ENCODE assay signal across 22 cellular contexts in the genomic region with DNA sequence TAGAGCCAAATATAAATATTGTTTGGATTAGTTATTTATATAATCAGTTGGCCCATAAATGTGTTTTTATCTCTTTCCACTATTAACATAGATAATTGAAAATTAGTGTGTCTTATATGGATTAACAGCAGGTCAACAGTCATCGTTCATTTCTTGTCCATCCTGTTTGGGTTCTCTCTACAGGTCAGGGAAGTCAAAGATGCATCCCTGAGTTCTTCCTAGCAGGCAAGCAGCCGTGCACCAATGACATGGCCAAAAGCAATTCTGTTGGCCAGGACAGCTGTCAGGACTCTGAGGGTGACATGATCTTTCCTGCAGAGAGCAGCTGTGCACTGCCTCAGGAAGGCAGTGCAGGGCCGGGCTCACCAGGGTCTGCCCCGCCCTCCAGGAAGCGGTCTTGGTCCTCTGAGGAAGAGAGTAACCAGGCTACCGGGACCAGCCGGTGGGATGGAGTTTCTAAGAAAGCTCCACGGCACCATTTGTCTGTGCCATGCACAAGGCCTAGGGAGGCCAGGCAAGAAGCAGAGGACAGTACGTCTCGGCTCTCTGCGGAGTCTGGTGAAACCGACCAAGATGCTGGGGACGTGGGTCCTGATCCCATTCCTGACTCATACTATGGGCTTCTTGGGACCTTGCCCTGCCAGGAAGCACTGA. TPM values are rescaled to one million over a fixed set of nuclear protein-coding genes. Genes with fewer than 3 reads are reported as not detected.
DNase-seq lines count a peak whose midpoint lies in the region; ATAC-seq and TF ChIP-seq lines count a peak whose summit lies in the region.
"Had no signal": no experiment of that assay in that cellular context is flagged by ENCODE, and none has a peak within 500 bp of the region (broad histone marks: within the 10 kb centered on the region; RNA-seq: fewer than 3 reads in every experiment).

No MANE protein-coding gene starts in this region.

- no peak for TF ChIP-seq CTCF in esophagus squamous epithelium (IDR thresholded peaks at IDR 0.05)
- no peak for TF ChIP-seq CTCF in liver (IDR thresholded peaks at IDR 0.05; ENCODE audit: low read depth, low read length, missing input control)
- TF ChIP-seq CTCF in spleen (IDR thresholded peaks at IDR 0.05 in 8 of 11, conservative IDR thresholded peaks at IDR 0.05 in 3 of 11), result no peak

- H3K27me3 ChIP-seq in esophagus squamous epithelium (no peaks in the 10 kb centered on the region), liver (ENCODE audit: control insufficient read depth in 4 of 4, insufficient read depth in 4 of 4, low read length in 3 of 4) (no peaks in the 10 kb centered on the region), spleen (replicated peaks in 1 of 7) (no peaks in the 10 kb centered on the region)
- H3K27me3 ChIP-seq: pancreas, testis had no signal

- TF ChIP-seq POLR2A in esophagus squamous epithelium (IDR thresholded peaks at IDR 0.05), result no peak
- TF ChIP-seq POLR2A in spleen (IDR thresholded peaks at IDR 0.05), result no peak

- no peak overlapping the region for H3K9ac ChIP-seq in liver (ENCODE audit: low read depth in 1 of 2, low read length in 2 of 2)

- H3K9me3 ChIP-seq in esophagus squamous epithelium (no peaks in the 10 kb centered on the region), liver (ENCODE audit: control insufficient read depth in 4 of 4, low read length in 3 of 4) (no peaks in the 10 kb centered on the region), spleen (no peaks in the 10 kb centered on the region)
- H3K9me3 ChIP-seq: pancreas, testis had no signal

- intact Hi-C loops in esophagus squamous epithelium (cut with DNase I), result no loop called here
- intact Hi-C loops in spleen (cut with DNase I; ENCODE audit: low total_unique reads), result no loop called here

- H3K4me1 ChIP-seq in esophagus squamous epithelium (peaks cover 0 to 15% (median 3%) of the 10 kb centered on the region in 3 donors), liver (ENCODE audit: control insufficient read depth in 4 of 4, insufficient read depth in 4 of 4, low read length in 3 of 4) (peaks cover 0 to 4% (median 3%) of the 10 kb centered on the region in 4 donors), spleen (peaks cover 0 to 33% (median 14%) of the 10 kb centered on the region in 6 donors)
- H3K4me1 ChIP-seq: pancreas, testis had no signal

- H3K36me3 ChIP-seq in esophagus squamous epithelium (peaks cover 14 to 75% (median 20%) of the 10 kb centered on the region in 3 donors), liver (ENCODE audit: control insufficient read depth in 4 of 4, insufficient read depth in 3 of 4, low read depth in 1 of 4, low read length in 3 of 4) (peaks cover 9 to 35% (median 26%) of the 10 kb centered on the region in 4 donors), spleen (peaks cover 8 to 76% (median 39%) of the 10 kb centered on the region in 6 donors)

- DNase-seq in DMS 273 (lab: John Stamatoyannopoulos, UW; ENCODE audit: unreplicated experiment) (peak; percentile 3), DMS 273 treated with DMSO at 0.1 percent for 48 hours (lab: John Stamatoyannopoulos, UW) (no peak), esophagus squamous epithelium (lab: John Stamatoyannopoulos, UW) (no peak), spleen (peak; percentile 78), HuH-7 (ENCODE audit: low spot score) (no peak), NCI-H1105 (lab: John Stamatoyannopoulos, UW) (no peak)
- DNase-seq: activated gamma-delta T cell; amniotic stem cell; cerebellar nuclear complex; endodermal cell; Kasumi-1; NCI-H1417; NCI-H748 treated with DMSO at 0.1 percent for 48 hours; pancreas; PC-9; stimulated activated CD4-positive, alpha-beta T cell treated with anti-CD3 and anti-CD28 coated beads, Interleukin-4, amount 100 ng/mL, for 4 hours; T-helper 9 cell; testis had no signal

- H3K4me3 ChIP-seq in esophagus squamous epithelium (no peak overlapping the region), liver (ENCODE audit: low read depth in 1 of 3, low read length in 3 of 3) (no peak overlapping the region), spleen (no peak overlapping the region)
- H3K4me3 ChIP-seq: pancreas, PC-9, smooth muscle cell, testis had no signal

- TF ChIP-seq RAD21 in liver (IDR thresholded peaks at IDR 0.05), result peak in 1 of 2 donors; percentile 1

- WGBS in esophagus squamous epithelium, 2 donors, result 71 to 76% methylated on average over 5 to 9 of the region's 13 CpGs
- 83% methylated on average over 13 of the region's 13 CpGs for WGBS in liver
- WGBS in spleen, 5 donors, result 73 to 79% (median 75%) methylated on average over 9 to 13 of the region's 13 CpGs

- ATAC-seq in HG03097 (IDR thresholded peaks at IDR 0.05; ENCODE audit: low FRiP score, unreplicated experiment), result no peak

- H3K27ac ChIP-seq in esophagus squamous epithelium (peak overlapping the region; percentile 1 to 65 (median 41)), liver (ENCODE audit: low read depth in 1 of 2, low read length in 2 of 2) (peak overlapping the region in 1 of 2 donors; percentile 27), spleen (peak overlapping the region in 2 of 8 donors; percentile 9 to 38)
- H3K27ac ChIP-seq: 22Rv1, pancreas, PC-9, testis had no signal

TF ChIP-seq in liver, 16 proteins besides CTCF, POLR2A, EP300 and RAD21:
- TF ChIP-seq SP1 (IDR thresholded peaks at IDR 0.05) (no peak), NR2F2 (IDR thresholded peaks at IDR 0.05) (peak; percentile 94), RXRA (IDR thresholded peaks at IDR 0.05) (peak in 1 of 2 donors; percentile 15)

RNA-seq across cellular contexts. Expression of a gene that starts 15.9 kb away (rescaled TPM):
- total RNA-seq in esophagus squamous epithelium (10 to 100 TPM; 48.5 to 93.8 (median 54.1) TPM), liver (10 to 100 TPM; 58.1 to 58.4 TPM), spleen (100 to 1,000 TPM; 101 to 118 (median 111) TPM)
- polyA plus RNA-seq in liver (10 to 100 TPM; 19.9 to 38.1 TPM), spleen (10 to 100 TPM; 33.4 to 47.8 (median 40.9) TPM)

RNA-seq across cellular contexts. Expression of a gene that starts 16.3 kb away (rescaled TPM):
- total RNA-seq in esophagus squamous epithelium (10 to 100 TPM in 1 of 4 donors, 1 to 10 TPM in 3; 2.8 to 10.9 (median 5.1) TPM), liver (1 to 10 TPM; 2.0 to 3.6 TPM), spleen (10 to 100 TPM in 1 of 7 donors, 1 to 10 TPM in 6; 5.8 to 10.5 (median 6.8) TPM)
- polyA plus RNA-seq in liver (1 to 10 TPM; 1.1 to 2.7 TPM), spleen (1 to 10 TPM; 2.7 to 5.1 (median 4.3) TPM)

Comparison
In these comparisons a context has a peak if more than half of its experiments do, and no peak if none do; other contexts are left out.
1. DNase-seq: peak in DMS 273 (single experiment) and spleen (single experiment); none in DMS 273 treated with DMSO at 0.1 percent for 48 hours (single experiment), esophagus squamous epithelium (single experiment), HuH-7 (single experiment) and NCI-H1105 (single experiment).